ENCODE assay signal across 22 cellular contexts in the genomic region with DNA sequence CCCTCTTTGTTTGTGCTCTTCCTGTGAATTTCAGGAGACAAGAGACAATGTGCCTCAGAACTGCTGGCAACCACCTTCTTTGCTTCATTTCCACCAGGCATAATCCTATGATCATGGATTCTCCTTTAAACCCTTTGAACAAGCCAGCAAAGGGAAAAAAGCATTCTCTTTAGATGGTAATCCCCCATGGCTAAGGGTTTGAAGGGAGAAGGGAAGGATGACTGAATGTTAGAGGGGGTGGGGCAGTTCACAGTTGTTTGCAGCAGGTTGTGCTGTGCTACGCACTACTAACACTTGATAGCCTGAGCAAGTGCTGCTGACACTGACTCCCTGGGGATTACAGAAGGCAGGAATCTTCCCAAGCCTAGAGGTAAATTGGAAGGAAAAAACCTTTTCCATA.
DNase-seq lines count a peak whose midpoint lies in the region; ATAC-seq, FAIRE-seq and TF ChIP-seq lines count a peak whose summit lies in the region.
"Had no signal": no experiment of that assay in that cellular context is flagged by ENCODE, and none has a peak within 500 bp of the region (broad histone marks: within the 10 kb centered on the region; RNA-seq: fewer than 3 reads in every experiment).

No MANE protein-coding gene starts in this region.

- no peak overlapping the region for H2BK12ac ChIP-seq in H1 (ENCODE audit: low read depth, low read length)

- H3K27ac ChIP-seq in GM23338 (ENCODE audit: low read depth) (no peak overlapping the region), H1 (ENCODE audit: low read depth, low read length) (no peak overlapping the region)

- DNase-seq in GM23338 (ENCODE audit: low spot score) (peak; percentile 31), NCI-H187 (lab: John Stamatoyannopoulos, UW) (peak; percentile 6 to 67), H1 (ENCODE audit: low read depth in 1 of 2, low spot score in 2 of 2) (no peak), iPS-NIHi11 (ENCODE audit: low spot score) (peak; percentile 64), AG08396 (ENCODE audit: low spot score) (no peak), RCC 7860 (ENCODE audit: low spot score) (no peak), GDM1 (lab: John Stamatoyannopoulos, UW) (no peak)
- DNase-seq: DMS79, MV-4-11, NCI-H1105 treated with DMSO at 0.1 percent for 48 hours, NCI-H1694, NCI-H2171, NCI-H524 treated with DMSO at 0.1 percent for 48 hours, Right ventricle myocardium superior had no signal

- H3K14ac ChIP-seq in H1 (ENCODE audit: insufficient read length), result no peak overlapping the region

- H3F3A ChIP-seq in GM23338 (replicated peaks; ENCODE audit: low read depth), result no peaks in the 10 kb centered on the region

- no peak overlapping the region for H3K27ac Mint-ChIP-seq in GM23338
- H3K27ac Mint-ChIP-seq: B cell, IgD-negative memory B cell had no signal

- H2BK15ac ChIP-seq in H1 (ENCODE audit: low read length), result no peak overlapping the region

- H3K56ac ChIP-seq in H1 (replicated peaks; ENCODE audit: insufficient read length, low read depth, low read length), result no peak overlapping the region

- H3K23ac ChIP-seq in H1 (ENCODE audit: insufficient read length), result no peak overlapping the region

- POLR2A ChIA-PET in H1 (lab: Charles Lee; ENCODE audit: partially characterized antibody), result no interaction called here

- no peak overlapping the region for H3K18ac ChIP-seq in H1 (ENCODE audit: extremely low read depth, low read length)

- no peak overlapping the region for H2BK120ac ChIP-seq in H1 (replicated peaks; ENCODE audit: low read depth, low read length)

- H3K9me3 Mint-ChIP-seq in GM23338, result peaks cover 66% of the 10 kb centered on the region

- no peak overlapping the region for H3K9ac ChIP-seq in H1 (replicated peaks in 1 of 4; ENCODE audit: extremely low read depth in 1 of 4, low read depth in 3 of 4, low read length in 3 of 4)

- CTCF ChIA-PET in H1 (lab: Charles Lee; ENCODE audit: partially characterized antibody), result no interaction called here

- H2AFZ ChIP-seq in GM23338 (peak overlapping the region; percentile 89), H1 (ENCODE audit: low read length) (peak overlapping the region; percentile 97)

- ATAC-seq in GM23338 (peak; percentile 90), GM19324 (IDR thresholded peaks at IDR 0.05; ENCODE audit: low FRiP score, unreplicated experiment) (no peak)
- ATAC-seq: GM12878, HCT116 had no signal

- H2BK20ac ChIP-seq in H1 (ENCODE audit: low read length), result no peak overlapping the region

- WGBS in H1 (ENCODE audit: extremely low coverage in 1 of 2, insufficient coverage in 1 of 2, insufficient read length in 1 of 2, insufficient replicate concordance in 2 of 2, low coverage in 1 of 2, low lambda C conversion rate in 2 of 2, missing lambda C conversion rate in 1 of 2), 2 experiments, result 64% methylated on average over 1 of the region's 1 CpG; no CpG with 5 or more reads in 1 of the 2 experiments

- peaks cover 6% of the 10 kb centered on the region in 2 experiments; a peak in 3 of 4 replicates for H3K9me3 ChIP-seq in H1 (ENCODE audit: insufficient read depth in 2 of 2, low read depth in 1 of 2, low read length in 1 of 2)

- H4K8ac ChIP-seq in H1 (ENCODE audit: extremely low read depth, insufficient read depth, low read length), result no peak overlapping the region

- peak; percentile 23 to 35; a peak in 2 of 4 replicates for TF ChIP-seq RAD21 in H1 (IDR thresholded peaks at IDR 0.05 in 1 of 2, conservative IDR thresholded peaks at IDR 0.05 in 1 of 2; ENCODE audit: low read depth in 2 of 2, low read length in 2 of 2)

- H3K27me3 ChIP-seq in GM23338 (ENCODE audit: insufficient read depth) (no peaks in the 10 kb centered on the region), H1 (replicated peaks in 1 of 4; ENCODE audit: control insufficient read depth in 3 of 4, extremely low read depth in 1 of 4, insufficient read depth in 3 of 4, low read length in 3 of 4) (no peaks in the 10 kb centered on the region)

- H3K36me3 ChIP-seq in GM23338 (ENCODE audit: insufficient read depth) (no peaks in the 10 kb centered on the region), H1 (ENCODE audit: control insufficient read depth in 2 of 4, insufficient read depth in 4 of 4, low read length in 3 of 4) (no peaks in the 10 kb centered on the region)

- peaks cover 12% of the 10 kb centered on the region; the same call in 2 of the 3 replicates for H3K36me3 Mint-ChIP-seq in GM23338 (ENCODE audit: low read depth)
- H3K36me3 Mint-ChIP-seq: IgD-negative memory B cell had no signal

- H3K4me1 ChIP-seq in GM23338 (ENCODE audit: insufficient read depth) (peaks cover 10% of the 10 kb centered on the region), H1 (replicated peaks in 1 of 4; ENCODE audit: control insufficient read depth in 3 of 4, insufficient read depth in 4 of 4, low read length in 3 of 4) (peaks cover 0 to 9% (median 8%) of the 10 kb centered on the region in 4 experiments; a peak in 3 of 7 replicates)

- no peaks in the 10 kb centered on the region for H3K79me1 ChIP-seq in H1 (ENCODE audit: low read depth, low read length)

- no peaks in the 10 kb centered on the region for H4K20me1 ChIP-seq in GM23338 (replicated peaks; ENCODE audit: insufficient read depth)
- H4K20me1 ChIP-seq in H1 (replicated peaks in 1 of 2; ENCODE audit: control insufficient read depth in 1 of 2, insufficient read depth in 2 of 2, low read length in 2 of 2), result no peaks in the 10 kb centered on the region

- no peak overlapping the region for H4K91ac ChIP-seq in H1 (replicated peaks; ENCODE audit: insufficient read length, low read length)

- peak; percentile 7 for FAIRE-seq in H1 (lab: Jason Lieb, UNC)
- FAIRE-seq in RCC 7860 (lab: Jason Lieb, UNC), result no peak
- FAIRE-seq: A204.1, D721Med, GM12878, HTR-8/SVneo had no signal

- H3K9me2 ChIP-seq in GM23338 (ENCODE audit: insufficient read depth), result peaks cover 12% of the 10 kb centered on the region; the same call in 1 of the 2 replicates

- H3K4me3 Mint-ChIP-seq in GM23338, result no peak overlapping the region
- H3K4me3 Mint-ChIP-seq: B cell, IgD-negative memory B cell had no signal

- peak overlapping the region; percentile 55 for H3K4me2 ChIP-seq in GM23338
- H3K4me2 ChIP-seq in H1 (ENCODE audit: insufficient read depth in 1 of 2, low read depth in 2 of 2, low read length in 2 of 2), result peak overlapping the region in 1 of 2 experiments; percentile 6; a peak in 2 of 4 replicates

- no peaks in the 10 kb centered on the region for H3K27me3 Mint-ChIP-seq in GM23338 (ENCODE audit: insufficient read depth, low read depth, poor library complexity)
- H3K27me3 Mint-ChIP-seq: B cell, IgD-negative memory B cell had no signal

- H3K4me3 ChIP-seq in GM23338, result no peak overlapping the region
- H3K4me3 ChIP-seq in H1 (ENCODE audit: extremely low read depth in 1 of 4, insufficient read depth in 2 of 4, low read depth in 3 of 4, low read length in 4 of 4), result no peak overlapping the region
- H3K4me3 ChIP-seq: GM12878 had no signal

- H2AK5ac ChIP-seq in H1 (ENCODE audit: low read depth, low read length), result no peak overlapping the region

- H3K23me2 ChIP-seq in H1 (ENCODE audit: low read depth, low read length), result no peaks in the 10 kb centered on the region

- TF ChIP-seq EP300 in H1 (IDR thresholded peaks at IDR 0.05; ENCODE audit: borderline replicate concordance in 1 of 2, low read depth in 2 of 2, low read length in 2 of 2), result no peak

- H2BK5ac ChIP-seq in H1 (ENCODE audit: low read depth, low read length), result no peak overlapping the region

- no peak for TF ChIP-seq CTCF in GM23338 (conservative IDR thresholded peaks at IDR 0.05; ENCODE audit: low read depth in 2 of 2)
- TF ChIP-seq CTCF in H1 (IDR thresholded peaks at IDR 0.05; ENCODE audit: control extremely low read depth in 1 of 3, insufficient read depth in 1 of 3, low read depth in 1 of 3, low read length in 3 of 3), result no peak

- peaks cover 10% of the 10 kb centered on the region; the same call in 1 of the 3 replicates for H3K4me1 Mint-ChIP-seq in GM23338
- H3K4me1 Mint-ChIP-seq: B cell, IgD-negative memory B cell had no signal

- H3K79me2 ChIP-seq in GM23338 (replicated peaks; ENCODE audit: insufficient read depth) (no peaks in the 10 kb centered on the region), H1 (ENCODE audit: control insufficient read depth in 1 of 2, insufficient read depth in 2 of 2, low read length in 2 of 2) (no peaks in the 10 kb centered on the region)

- no peak for TF ChIP-seq POLR2A in H1 (IDR thresholded peaks at IDR 0.05; ENCODE audit: control extremely low read depth in 1 of 2, low read depth in 2 of 2, low read length in 2 of 2)

- H4K5ac ChIP-seq in H1 (ENCODE audit: insufficient read length, low read depth, low read length), result no peak overlapping the region

- no peak overlapping the region for H3K4ac ChIP-seq in H1 (replicated peaks; ENCODE audit: insufficient read length, low read depth, low read length)

TF ChIP-seq in GM23338, 12 proteins besides CTCF, POLR2A, EP300 and RAD21 (continues in another document):
- no peak for TF ChIP-seq ZNF114 (CRISPR knock-in tag; IDR thresholded peaks at IDR 0.05)

TF ChIP-seq in H1, 55 proteins besides CTCF, POLR2A, EP300 and RAD21:
- TF ChIP-seq SAP30 (IDR thresholded peaks at IDR 0.05; ENCODE audit: insufficient read depth, insufficient replicate concordance, low read length) (no peak), ASH2L (IDR thresholded peaks at IDR 0.05; ENCODE audit: low read length) (no peak), BRCA1 (IDR thresholded peaks at IDR 0.05; ENCODE audit: low read depth, low read length) (no peak), EGR1 (IDR thresholded peaks at IDR 0.05; ENCODE audit: borderline replicate concordance, low read depth, low read length) (no peak), BCL11A (IDR thresholded peaks at IDR 0.05; ENCODE audit: low read depth in 2 of 2, low read length in 2 of 2) (no peak), SP2 (IDR thresholded peaks at IDR 0.05; ENCODE audit: low read length) (no peak), GABPA (IDR thresholded peaks at IDR 0.05; ENCODE audit: borderline replicate concordance, insufficient read depth, low read length) (no peak), SUZ12 (IDR thresholded peaks at IDR 0.05; ENCODE audit: low read length) (no peak), TAF7 (optimal IDR thresholded peaks at IDR 0.05; ENCODE audit: borderline replicate concordance, low read depth, low read length) (no peak), YY1 (IDR thresholded peaks at IDR 0.05; ENCODE audit: low read depth, low read length) (no peak), CHD2 (IDR thresholded peaks at IDR 0.05; ENCODE audit: low read length) (no peak)

Comparison
In these comparisons a context has a peak if more than half of its experiments do, and no peak if none do; other contexts are left out.
1. DNase-seq: peak in GM23338 (single experiment), NCI-H187 (2 of 2) and iPS-NIHi11 (single experiment); none in H1 (0 of 2), AG08396 (single experiment), RCC 7860 (single experiment) and GDM1 (single experiment).